15 cellular contexts compared by ENCODE assay signal in the genomic region with DNA sequence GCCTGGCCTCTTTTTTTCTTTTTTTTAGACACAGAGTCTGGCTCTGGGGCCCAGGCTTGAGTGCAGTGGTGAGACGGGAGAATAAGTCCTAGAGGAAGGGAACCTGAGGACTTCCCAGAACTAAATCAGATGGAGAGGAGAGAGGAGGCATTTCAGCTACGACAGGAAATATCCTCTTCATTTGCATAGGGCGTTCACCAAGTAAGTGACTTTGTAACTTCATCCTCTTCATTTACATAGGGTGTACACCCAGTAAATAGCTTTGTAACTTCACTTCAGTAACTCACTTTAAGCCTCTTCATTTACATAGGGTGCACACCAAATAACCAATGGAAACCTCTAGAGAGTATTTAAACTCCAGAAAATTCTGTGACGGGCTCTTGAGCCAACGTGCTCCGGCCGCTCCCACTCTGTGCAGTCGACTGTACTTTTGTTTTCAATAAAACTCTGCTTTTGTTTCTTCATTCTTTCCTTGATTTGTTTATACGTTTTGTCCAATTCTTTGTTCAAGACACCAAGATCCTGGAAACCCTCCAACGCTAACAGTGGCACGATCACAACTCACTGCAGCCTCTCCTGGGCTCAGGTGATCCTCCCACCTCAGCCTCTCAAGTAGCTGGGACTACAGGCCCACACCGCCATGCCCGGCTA. TPM values are rescaled to one million over a fixed set of nuclear protein-coding genes. Genes with fewer than 3 reads are reported as not detected.
A peak's percentile ranks its signal among the peaks of the same experiment; 100 is the strongest.
DNase-seq lines count a peak whose midpoint lies in the region; ATAC-seq, FAIRE-seq and TF ChIP-seq lines count a peak whose summit lies in the region.
"Had no signal": no experiment of that assay in that cellular context is flagged by ENCODE, and none has a peak within 500 bp of the region (broad histone marks: within the 10 kb centered on the region; RNA-seq: fewer than 3 reads in every experiment).

No MANE protein-coding gene starts in this region.

- no peak overlapping the region for H3K4me3 Mint-ChIP-seq in nephron
- no peak overlapping the region for H3K4me3 Mint-ChIP-seq in chondrocyte (ENCODE audit: unreplicated experiment)
- H3K4me3 Mint-ChIP-seq: activated CD8-positive, alpha-beta T cell treated with anti-CD3 and anti-CD28 coated beads, Interleukin-2, amount 10 ng/mL, durations not matched to agents 7 days and 5 days; activated naive CD8-positive, alpha-beta T cell had no signal

- H2AFZ ChIP-seq in GM12878 (ENCODE audit: control insufficient read depth, low read depth, low read length), result no peak overlapping the region

- no peaks in the 10 kb centered on the region for H3K9me3 Mint-ChIP-seq in nephron
- no peaks in the 10 kb centered on the region for H3K9me3 Mint-ChIP-seq in chondrocyte (ENCODE audit: low read depth)

- no peaks in the 10 kb centered on the region for H3K27me3 ChIP-seq in GM12878 (replicated peaks in 1 of 2; ENCODE audit: control insufficient read depth in 2 of 2, insufficient read depth in 2 of 2, low read length in 1 of 2)
- H3K27me3 ChIP-seq: gastroesophageal sphincter had no signal

- no TSS peak for BruUV-seq in GM12878 (replicated peaks; lab: Mats Ljungman, UMichigan)

- intact Hi-C loops in GM12878 (cut with micrococcal nuclease; ENCODE audit: unreplicated experiment), result no loop called here

- H3K9ac ChIP-seq in GM12878 (ENCODE audit: control insufficient read depth, insufficient read depth, low read length), result no peak overlapping the region

- 35% methylated on average over 13 of the region's 13 CpGs for WGBS in GM12878 (ENCODE audit: insufficient coverage, insufficient replicate concordance, low lambda C conversion rate, missing lambda C conversion rate)

- peaks cover under 1% of the 10 kb centered on the region for H3K27me3 Mint-ChIP-seq in nephron (ENCODE audit: low read depth)
- H3K27me3 Mint-ChIP-seq in chondrocyte (ENCODE audit: low read depth), result no peaks in the 10 kb centered on the region
- H3K27me3 Mint-ChIP-seq: activated naive CD8-positive, alpha-beta T cell had no signal

- peak overlapping the region; percentile 40 to 80 (median 45) for H3K27ac Mint-ChIP-seq in nephron
- no peak overlapping the region for H3K27ac Mint-ChIP-seq in chondrocyte (ENCODE audit: unreplicated experiment)
- H3K27ac Mint-ChIP-seq: activated CD8-positive, alpha-beta T cell treated with anti-CD3 and anti-CD28 coated beads, Interleukin-2, amount 10 ng/mL, durations not matched to agents 7 days and 5 days; activated naive CD8-positive, alpha-beta T cell had no signal

- peak; percentile 85 for DNase-seq in Caki2 (ENCODE audit: low read depth)
- peak; percentile 6 for DNase-seq in Jurkat, Clone E6-1 (ENCODE audit: low read depth, low spot score)
- no peak for DNase-seq in GM12878 (ENCODE audit: low read depth, low spot score)
- DNase-seq in activated CD8-positive, alpha-beta memory T cell treated with anti-CD3 and anti-CD28 coated beads for 24 hours, result no peak
- no peak for DNase-seq in 8988T
- DNase-seq in SKM-1 treated with dmso at 0.1 percent for 144 hours (lab: John Stamatoyannopoulos, UW; ENCODE audit: unreplicated experiment), result no peak
- no peak for DNase-seq in chondrocyte (ENCODE audit: low spot score)
- DNase-seq: activated CD8-positive, alpha-beta T cell treated with anti-CD3 and anti-CD28 coated beads, Interleukin-2, amount 10 ng/mL, durations not matched to agents 7 days and 5 days; DMS79; NCI-H2081 treated with DMSO at 0.1 percent for 48 hours; nucleus accumbens had no signal

- H3K4me1 ChIP-seq in GM12878 (ENCODE audit: control insufficient read depth, insufficient read depth, low read length), result no peaks in the 10 kb centered on the region; the same call in none of the 2 replicates

- no peak overlapping the region for H3K4me2 ChIP-seq in GM12878 (ENCODE audit: control insufficient read depth, insufficient read depth)

- SMC1A ChIA-PET in GM12878 (lab: Charles Lee; ENCODE audit: uncharacterized antibody, unreplicated experiment), result no interaction called here

- H4K20me1 ChIP-seq in GM12878 (ENCODE audit: control insufficient read depth, insufficient read depth), result no peaks in the 10 kb centered on the region

- H3K9me3 ChIP-seq in GM12878 (replicated peaks; ENCODE audit: control insufficient read depth, insufficient read depth, low read length), result no peaks in the 10 kb centered on the region
- H3K9me3 ChIP-seq: gastroesophageal sphincter had no signal

- CTCF ChIA-PET in GM12878 (lab: Yijun Ruan, JAX), result no interaction called here

- no peak overlapping the region for H3K4me3 ChIP-seq in Jurkat, Clone E6-1 (ENCODE audit: low read length)
- no peak overlapping the region for H3K4me3 ChIP-seq in GM12878
- H3K4me3 ChIP-seq: gastroesophageal sphincter had no signal

- no peak for TF ChIP-seq RAD21 in GM12878 (IDR thresholded peaks at IDR 0.05; ENCODE audit: insufficient read depth, low read depth, low read length)

- peaks cover under 1% of the 10 kb centered on the region for H3K4me1 Mint-ChIP-seq in nephron
- peaks cover under 1% of the 10 kb centered on the region for H3K4me1 Mint-ChIP-seq in chondrocyte (ENCODE audit: low read depth)

- FAIRE-seq in GM12878 (lab: Jason Lieb, UNC), result no peak
- FAIRE-seq: HTR-8/SVneo had no signal

- in situ Hi-C loops in Caki2 (cut with HindIII; ENCODE audit: low pct_unique_long_range_greater_than_20kb, low sequenced_read_pairs) (no loop called here), GM12878 (cut with MboI) (no loop called here)

- H3K36me3 Mint-ChIP-seq in nephron (ENCODE audit: low read depth), result no peaks in the 10 kb centered on the region
- no peaks in the 10 kb centered on the region for H3K36me3 Mint-ChIP-seq in chondrocyte (ENCODE audit: low read depth)
- H3K36me3 Mint-ChIP-seq: activated naive CD8-positive, alpha-beta T cell had no signal

- no peak for TF ChIP-seq POLR2A in GM12878 (IDR thresholded peaks at IDR 0.05; ENCODE audit: low read depth, low read length)

- RAD21 ChIA-PET in GM12878 (lab: Charles Lee; ENCODE audit: unreplicated experiment), result no interaction called here

- POLR2A ChIA-PET in GM12878 (lab: Charles Lee), result no interaction called here

- no peaks in the 10 kb centered on the region for H3K79me2 ChIP-seq in GM12878 (ENCODE audit: control insufficient read depth, insufficient read depth, low read length)

- TF ChIP-seq EP300 in GM12878 (IDR thresholded peaks at IDR 0.05; ENCODE audit: borderline replicate concordance in 1 of 2, control insufficient read depth in 1 of 2, low read depth in 2 of 2, low read length in 2 of 2), result no peak

- ATAC-seq in GM12878, result peak; percentile 38
- ATAC-seq: activated CD8-positive, alpha-beta T cell treated with anti-CD3 and anti-CD28 coated beads, Interleukin-2, amount 10 ng/mL, durations not matched to agents 7 days and 5 days; gastroesophageal sphincter had no signal

- no peak for TF ChIP-seq CTCF in GM12878 (IDR thresholded peaks at IDR 0.05 in 2 of 3, conservative IDR thresholded peaks at IDR 0.05 in 1 of 3; ENCODE audit: control insufficient read depth in 2 of 3, extremely low read depth in 1 of 3, insufficient read depth in 1 of 3, low read depth in 3 of 3, low read length in 3 of 3)
- TF ChIP-seq CTCF in nephron (IDR thresholded peaks at IDR 0.05; ENCODE audit: unreplicated experiment in 3 of 3), result no peak
- TF ChIP-seq CTCF in chondrocyte (IDR thresholded peaks at IDR 0.05), result no peak

- no peak overlapping the region for H3K27ac ChIP-seq in GM12878 (ENCODE audit: control insufficient read depth, insufficient read depth)
- H3K27ac ChIP-seq: gastroesophageal sphincter had no signal

- H3K36me3 ChIP-seq in GM12878 (ENCODE audit: control insufficient read depth in 2 of 2, insufficient read depth in 2 of 2, low read length in 1 of 2), result no peaks in the 10 kb centered on the region
- H3K36me3 ChIP-seq: gastroesophageal sphincter had no signal

TF ChIP-seq in GM12878, 131 proteins besides CTCF, POLR2A, EP300 and RAD21:
- no peak for TF ChIP-seq MYB (IDR thresholded peaks at IDR 0.05; ENCODE audit: borderline replicate concordance, low read depth, low read length)
- TF ChIP-seq HSF1 (IDR thresholded peaks at IDR 0.05; ENCODE audit: low read depth, low read length), result no peak
- no peak for TF ChIP-seq ZNF622 (IDR thresholded peaks at IDR 0.05)
- TF ChIP-seq ATF7 (IDR thresholded peaks at IDR 0.05; ENCODE audit: low read depth), result no peak

RNA-seq across cellular contexts. Expression of gene ANKRD9, which starts 21.4 kb away (rescaled TPM):
- total RNA-seq in Caki2 (2014; rRNA removed; shearing (Covaris generic); ENCODE audit: low replicate concordance), result 14.1 and 27.5 TPM in 2 replicates
- polyA plus RNA-seq in Jurkat, Clone E6-1 (2012; ENCODE audit: insufficient read depth, insufficient read length), result 9.3 TPM
- 1.9 and 2.2 TPM in 2 replicates for total RNA-seq in GM12878 (2013; cell fraction: nucleolus; rRNA removed)
- 1.8 and 3.3 TPM in 2 replicates for total RNA-seq in GM12878 (2014; rRNA removed)
- total RNA-seq in GM12878 (2014; rRNA removed; fragmentation: Illumina TruSeq; extraction: Trizol), result 0.54 and 0.78 TPM in 2 replicates
- total RNA-seq in GM12878 (2021), result 3.6 and 4.4 TPM in 2 replicates
- 0.45 TPM for polyA plus RNA-seq in GM12878 (2011; ENCODE audit: low read depth)
- 0.33 and 0.43 TPM in 2 replicates for polyA plus RNA-seq in GM12878 (2011; rRNA removed)
- polyA plus RNA-seq in GM12878 (2011; cell fraction: cytosol; rRNA removed), result 0.58 and 1.0 TPM in 2 replicates
- polyA plus RNA-seq in GM12878 (2011; cell fraction: nucleus; rRNA removed), result 2.4 and 2.8 TPM in 2 replicates
- polyA plus RNA-seq in GM12878 (2012), result 1.4 and 2.2 TPM in 2 replicates
- polyA plus RNA-seq in GM12878 (2014; fragmentation: Illumina TruSeq; extraction: Trizol), result 0.30 and 0.43 TPM in 2 replicates
- polyA plus RNA-seq in GM12878 (2014; fragmentation: Nextera tagmentation; extraction: Ambion mirVana), result under 1 TPM; 0.03 to 0.04 TPM
- 3.2 and 3.4 TPM in 2 replicates for polyA plus RNA-seq in GM12878 (2014; rRNA removed)
- polyA plus RNA-seq in GM12878 (2016; fragmentation: Nextera tagmentation; extraction: Ambion mirVana), result under 1 TPM; 0.44 to 0.74 TPM
- polyA minus RNA-seq in GM12878 (2011; rRNA and poly(A)+ RNA removed), result 0.26 and 0.29 TPM in 2 replicates
- 0.80 and 1.7 TPM in 2 replicates for polyA minus RNA-seq in GM12878 (2011; cell fraction: cytosol; rRNA and poly(A)+ RNA removed)
- polyA minus RNA-seq in GM12878 (2011; cell fraction: nucleus; rRNA and poly(A)+ RNA removed), result 0.36 and 0.86 TPM in 2 replicates
- 17.3 to 19.5 TPM (median 18.0 TPM) in 3 replicates for total RNA-seq in chondrocyte

Comparison
In these comparisons a context has a peak if more than half of its experiments do, and no peak if none do; other contexts are left out.
1. DNase-seq: peak in Caki2 (single experiment) and Jurkat, Clone E6-1 (single experiment); none in GM12878 (single experiment), activated CD8-positive, alpha-beta memory T cell treated with anti-CD3 and anti-CD28 coated beads for 24 hours (single experiment), 8988T (single experiment), SKM-1 treated with dmso at 0.1 percent for 144 hours (single experiment) and chondrocyte (single experiment).